Comparison of ENCODE assay signal across 18 cellular contexts in genomic region chr6:133057352-133057751, GRCh38.
DNase-seq lines count a peak whose midpoint lies in the region; ATAC-seq, FAIRE-seq and TF ChIP-seq lines count a peak whose summit lies in the region.
"Had no signal": no experiment of that assay in that cellular context is flagged by ENCODE, and none has a peak within 500 bp of the region (broad histone marks: within the 10 kb centered on the region; RNA-seq: fewer than 3 reads in every experiment).

No MANE protein-coding gene starts in this region.

- no peak overlapping the region for H3K9ac ChIP-seq in neural cell (ENCODE audit: low read length)

- H3K9me3 Mint-ChIP-seq in GM23338, result no peaks in the 10 kb centered on the region
- H3K9me3 Mint-ChIP-seq: CD4-positive, alpha-beta T cell; H9 had no signal

- peaks cover 2% of the 10 kb centered on the region for H3K27me3 Mint-ChIP-seq in GM23338 (ENCODE audit: insufficient read depth, low read depth, poor library complexity)
- H3K27me3 Mint-ChIP-seq: CD4-positive, alpha-beta T cell had no signal

- H3K9me3 ChIP-seq in left ventricle myocardium inferior (replicated peaks), result no peaks in the 10 kb centered on the region
- no peaks in the 10 kb centered on the region for H3K9me3 ChIP-seq in neural cell (ENCODE audit: low read length)
- H3K9me3 ChIP-seq: A549, Caco-2 had no signal

- no peak overlapping the region for H3K4me3 Mint-ChIP-seq in GM23338
- H3K4me3 Mint-ChIP-seq: CD4-positive, alpha-beta T cell; H9 had no signal

- H3K27ac ChIP-seq in left ventricle myocardium inferior (replicated peaks) (peak overlapping the region; percentile 58), GM23338 (ENCODE audit: low read depth) (no peak overlapping the region), neural cell (ENCODE audit: low read length) (peak overlapping the region; percentile 5)
- H3K27ac ChIP-seq: 22Rv1, A549, C4-2B had no signal

- FAIRE-seq in urothelium cell line (lab: Jason Lieb, UNC), result peak; percentile 68
- FAIRE-seq: A549, D721Med, GM12892, GM18507 had no signal

- 0 out of 2 replicates have a peak, but pooled peaks cover 4% of the 10 kb centered on the region for H3K9me2 ChIP-seq in GM23338 (ENCODE audit: insufficient read depth)
- H3K9me2 ChIP-seq in neural cell (ENCODE audit: insufficient read depth, low read length), result no peaks in the 10 kb centered on the region

- H3K27me3 ChIP-seq in left ventricle myocardium inferior (ENCODE audit: low read depth), result no peaks in the 10 kb centered on the region
- H3K27me3 ChIP-seq in GM23338 (ENCODE audit: insufficient read depth), result no peaks in the 10 kb centered on the region
- no peaks in the 10 kb centered on the region for H3K27me3 ChIP-seq in neural cell (ENCODE audit: insufficient read depth, low read depth, low read length)

- peak overlapping the region; percentile 11; the same call in 1 of the 2 replicates for H3K27ac Mint-ChIP-seq in GM23338
- H3K27ac Mint-ChIP-seq: CD4-positive, alpha-beta T cell had no signal

- no peak for TF ChIP-seq EP300 in neural cell (conservative IDR thresholded peaks at IDR 0.05; ENCODE audit: poor library complexity, severe bottlenecking)

- no peaks in the 10 kb centered on the region for H3K36me3 Mint-ChIP-seq in GM23338 (ENCODE audit: low read depth)

- no peak for DNase-seq in left ventricle myocardium inferior
- no peak for DNase-seq in Right ventricle myocardium inferior (ENCODE audit: missing footprints)
- DNase-seq in GM23338 (ENCODE audit: low spot score), result no peak
- no peak for DNase-seq in urothelium cell line (ENCODE audit: low spot score)
- DNase-seq in NCI-H2029 (lab: John Stamatoyannopoulos, UW), result no peak
- DNase-seq: AML-193; Caco-2; CD4-positive, alpha-beta T cell; GOT3; H9 had no signal

- H3K4me2 ChIP-seq in GM23338 (no peak overlapping the region), neural cell (ENCODE audit: low read length) (no peak overlapping the region)
- H3K4me2 ChIP-seq: A549 had no signal

- H2AFZ ChIP-seq in GM23338, result peak overlapping the region; percentile 64; the same call in 1 of the 2 replicates
- H2AFZ ChIP-seq in neural cell (ENCODE audit: low read depth, low read length), result no peak overlapping the region

- intact Hi-C loops in left ventricle myocardium inferior (cut with micrococcal nuclease) (no loop called here), Right ventricle myocardium inferior (cut with DNase I) (loop anchor here (5.0 kb wide), 2 partner anchors 75 to 85 kb away; no protein-coding TSS in a partner anchor)

- H3K36me3 ChIP-seq in left ventricle myocardium inferior (no peaks in the 10 kb centered on the region), GM23338 (ENCODE audit: insufficient read depth) (no peaks in the 10 kb centered on the region), neural cell (ENCODE audit: insufficient read depth, low read length) (no peaks in the 10 kb centered on the region)

- ATAC-seq in Right ventricle myocardium inferior, result no peak
- ATAC-seq in GM23338, result no peak
- ATAC-seq in GM19463 (IDR thresholded peaks at IDR 0.05; ENCODE audit: unreplicated experiment), result no peak
- ATAC-seq: A549 had no signal

- H3K4me1 Mint-ChIP-seq in GM23338, result peaks cover 36% of the 10 kb centered on the region

- H3K79me2 ChIP-seq in GM23338 (replicated peaks; ENCODE audit: insufficient read depth) (no peaks in the 10 kb centered on the region), neural cell (replicated peaks; ENCODE audit: insufficient read depth, low read length) (no peaks in the 10 kb centered on the region)

- H3K4me1 ChIP-seq in left ventricle myocardium inferior, result peaks cover 30% of the 10 kb centered on the region
- H3K4me1 ChIP-seq in GM23338 (ENCODE audit: insufficient read depth), result peaks cover 24% of the 10 kb centered on the region
- H3K4me1 ChIP-seq: A549, Caco-2 had no signal

- H4K20me1 ChIP-seq in GM23338 (replicated peaks; ENCODE audit: insufficient read depth) (no peaks in the 10 kb centered on the region), neural cell (ENCODE audit: insufficient read depth) (no peaks in the 10 kb centered on the region)

- TF ChIP-seq CTCF in left ventricle myocardium inferior (IDR thresholded peaks at IDR 0.05; ENCODE audit: borderline replicate concordance) (no peak), GM23338 (conservative IDR thresholded peaks at IDR 0.05; ENCODE audit: low read depth in 2 of 2) (no peak), neural cell (IDR thresholded peaks at IDR 0.05; ENCODE audit: poor library complexity, severe bottlenecking) (no peak)

- no peak for TF ChIP-seq RAD21 in neural cell (conservative IDR thresholded peaks at IDR 0.05)

- H3K4me3 ChIP-seq in left ventricle myocardium inferior (no peak overlapping the region), GM23338 (no peak overlapping the region), neural cell (ENCODE audit: low read length) (no peak overlapping the region)
- H3K4me3 ChIP-seq: A549 had no signal

- no peaks in the 10 kb centered on the region for H3F3A ChIP-seq in GM23338 (replicated peaks; ENCODE audit: low read depth)
- H3F3A ChIP-seq in neural cell (ENCODE audit: insufficient read depth, low read length, poor library complexity, severe bottlenecking), result no peaks in the 10 kb centered on the region

TF ChIP-seq in GM23338, 12 proteins besides CTCF, POLR2A, EP300 and RAD21 (continues in another document):
- TF ChIP-seq NANOG (IDR thresholded peaks at IDR 0.05; ENCODE audit: borderline replicate concordance) (no peak), ZNF114 (CRISPR knock-in tag; IDR thresholded peaks at IDR 0.05) (no peak), POLR2AphosphoS5 (IDR thresholded peaks at IDR 0.05; ENCODE audit: low read depth) (no peak), ETS1 (IDR thresholded peaks at IDR 0.05) (no peak), CREB1 (CRISPR knock-in tag; IDR thresholded peaks at IDR 0.05; ENCODE audit: low read depth) (no peak), STAT1 (IDR thresholded peaks at IDR 0.05; ENCODE audit: unreplicated experiment) (no peak), ZNF331 (CRISPR knock-in tag; IDR thresholded peaks at IDR 0.05; ENCODE audit: low read depth) (no peak)

TF ChIP-seq in neural cell, 6 proteins besides CTCF, POLR2A, EP300 and RAD21:
- TF ChIP-seq TAF1 (IDR thresholded peaks at IDR 0.05; ENCODE audit: low read depth), result no peak
- TF ChIP-seq MXI1 (conservative IDR thresholded peaks at IDR 0.05; ENCODE audit: poor library complexity, severe bottlenecking), result no peak
- TF ChIP-seq EZH2 (IDR thresholded peaks at IDR 0.05; ENCODE audit: borderline replicate concordance, insufficient read depth, low read length, poor library complexity, severe bottlenecking), result no peak
- TF ChIP-seq REST (IDR thresholded peaks at IDR 0.05; ENCODE audit: borderline replicate concordance), result no peak
- no peak for TF ChIP-seq SMC3 (conservative IDR thresholded peaks at IDR 0.05; ENCODE audit: poor library complexity)
- no peak for TF ChIP-seq POLR2AphosphoS5 (IDR thresholded peaks at IDR 0.05)
